ENCODE assay signal across 8 cellular contexts in the genomic region with DNA sequence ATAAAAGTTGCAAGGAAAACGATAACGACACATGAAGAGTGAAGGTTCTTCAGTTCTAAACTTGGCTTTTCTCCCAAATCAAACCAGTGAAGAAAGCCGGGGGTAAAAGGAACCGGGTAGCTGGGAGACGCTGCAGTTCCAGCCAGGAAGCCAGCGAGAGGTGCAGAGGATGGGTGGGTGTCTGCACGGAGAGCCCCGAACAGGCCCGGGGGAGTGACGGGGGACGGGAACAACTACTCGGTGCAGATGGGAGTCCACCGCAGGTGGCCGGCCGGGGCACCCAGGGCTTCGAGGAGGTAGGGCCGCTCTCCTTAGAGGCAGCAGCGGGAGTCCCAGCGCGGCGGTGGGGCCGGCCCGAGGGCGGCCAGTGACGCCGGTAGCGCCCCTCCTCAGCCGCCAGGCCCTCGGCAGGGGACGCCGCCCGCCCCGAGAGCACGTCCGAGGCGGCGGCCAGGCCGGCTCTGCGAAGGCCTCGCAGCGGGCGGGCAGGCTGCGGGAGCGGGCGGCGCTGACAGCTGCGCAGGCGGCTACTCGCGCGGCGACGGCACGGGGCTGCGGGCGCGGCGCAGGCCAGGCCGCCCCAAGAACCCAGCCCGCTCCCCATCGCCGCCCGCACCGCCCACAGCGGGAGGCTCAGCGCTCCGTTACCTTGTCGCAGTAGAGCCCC. TPM values are rescaled to one million over a fixed set of nuclear protein-coding genes. Genes with fewer than 3 reads are reported as not detected.
A peak's percentile ranks its signal among the peaks of the same experiment; 100 is the strongest.
DNase-seq lines count a peak whose midpoint lies in the region; ATAC-seq and TF ChIP-seq lines count a peak whose summit lies in the region.

No MANE protein-coding gene starts in this region.

- TF ChIP-seq CTCF in cardiac fibroblast (IDR thresholded peaks at IDR 0.05; ENCODE audit: low read depth, low read length) = no peak

- intact Hi-C loops in left colon (cut with DNase I, micrococcal nuclease) = no loop called here

- ATAC-seq in GM19467 (IDR thresholded peaks at IDR 0.05; ENCODE audit: unreplicated experiment) = peak; percentile 46
- ATAC-seq in HG03565 (IDR thresholded peaks at IDR 0.05; ENCODE audit: unreplicated experiment) = peak; percentile 31
- ATAC-seq in left colon = peak; percentile 67

- H3K4me3 ChIP-seq in cardiac fibroblast (replicated peaks in 1 of 2; ENCODE audit: low read depth in 2 of 2, low read length in 2 of 2) = peak overlapping the region; percentile 72 to 77

- DNase-seq in COLO829 (ENCODE audit: low spot score) (peak; percentile 10), T-helper 2 cell (peak in 3 of 5 experiments; percentile 2 to 45 (median 18)), cardiac fibroblast (ENCODE audit: low read depth in 2 of 2) (peak; percentile 39 to 41), left colon (peak; percentile 60 to 62), DMS53 treated with DMSO at 0.1 percent for 48 hours (lab: John Stamatoyannopoulos, UW; ENCODE audit: unreplicated experiment) (no peak)
- peak; percentile 34 for DNase-seq in stimulated activated CD4-positive, alpha-beta T cell treated with anti-CD3 and anti-CD28 coated beads, Interleukin-1b, Interleukin-23, amount 100 ng/mL, for 48 hours

RNA-seq across cellular contexts. Expression of a gene that starts 0.5 kb away (rescaled TPM):
- total RNA-seq in left colon = 10 to 100 TPM; 48.2 to 59.2 TPM

RNA-seq across cellular contexts. Expression of a gene that starts 26.9 kb away (rescaled TPM):
- total RNA-seq in left colon = 10 to 100 TPM; 33.7 to 33.8 TPM

RNA-seq across cellular contexts. Expression of a gene that starts 48.2 kb away (rescaled TPM):
- 10 to 100 TPM; 11.4 to 11.9 TPM for total RNA-seq in left colon
